17 cellular contexts compared by ENCODE assay signal in the genomic region with DNA sequence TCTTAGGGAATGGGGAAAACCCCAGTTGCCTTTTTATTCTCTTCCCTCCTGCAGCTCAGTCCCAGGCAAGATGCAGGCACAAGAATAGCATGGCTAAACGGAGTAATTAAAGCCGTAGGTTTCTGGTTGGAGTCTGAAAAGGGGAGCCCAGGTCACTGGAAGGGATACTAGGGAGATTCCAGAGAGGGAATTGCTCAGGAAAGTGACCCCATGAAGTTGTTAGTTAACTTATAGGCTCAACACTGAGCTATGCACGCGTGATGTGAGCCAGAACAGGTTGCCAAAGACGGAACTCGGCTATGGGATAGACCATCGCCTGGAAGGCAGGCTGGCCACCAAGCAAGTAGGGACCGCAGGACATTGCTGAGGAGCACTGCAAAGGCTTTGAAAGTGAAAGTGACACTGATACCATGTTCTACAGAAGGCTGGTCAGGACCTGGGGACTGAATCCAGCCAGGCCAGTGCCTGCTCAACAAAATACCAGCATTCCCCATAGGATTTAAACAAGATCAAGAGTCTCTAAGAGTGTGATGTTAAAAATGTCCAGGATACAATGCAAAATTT. TPM values are rescaled to one million over a fixed set of nuclear protein-coding genes. Genes with fewer than 3 reads are reported as not detected.
DNase-seq lines count a peak whose midpoint lies in the region; ATAC-seq and TF ChIP-seq lines count a peak whose summit lies in the region.
"Had no signal": no experiment of that assay in that cellular context is flagged by ENCODE, and none has a peak within 500 bp of the region (broad histone marks: within the 10 kb centered on the region; RNA-seq: fewer than 3 reads in every experiment).

No MANE protein-coding gene starts in this region.

- H3K4me3 Mint-ChIP-seq in brain, result no peak overlapping the region
- no peak overlapping the region for H3K4me3 Mint-ChIP-seq in stimulated activated naive B cell treated with anti-CD40 and anti-IgM and Interleukin-4, amounts not matched to agents 10 μg/mL and 1 μg/mL and 100 μg/mL, for 72 hours
- H3K4me3 Mint-ChIP-seq: mesothelial cell of epicardium had no signal

- H3K36me3 ChIP-seq in liver (ENCODE audit: control insufficient read depth in 4 of 4, insufficient read depth in 3 of 4, low read depth in 1 of 4, low read length in 3 of 4) (no peaks in the 10 kb centered on the region), H7 (replicated peaks; ENCODE audit: control insufficient read depth, insufficient read depth, low read length) (no peaks in the 10 kb centered on the region; the same call in 1 of the 2 replicates)
- H3K36me3 ChIP-seq: adrenal gland, uterus had no signal

- peak overlapping the region in 4 of 5 experiments; percentile 7 to 73 (median 12) for H3K27ac Mint-ChIP-seq in brain
- H3K27ac Mint-ChIP-seq in stimulated activated naive B cell treated with anti-CD40 and anti-IgM and Interleukin-4, amounts not matched to agents 10 μg/mL and 1 μg/mL and 100 μg/mL, for 72 hours, result peak overlapping the region; percentile 62
- H3K27ac Mint-ChIP-seq: mesothelial cell of epicardium had no signal

- H3K27ac ChIP-seq in liver (ENCODE audit: low read depth in 1 of 2, low read length in 2 of 2), result peak overlapping the region; percentile 26 to 29
- H3K27ac ChIP-seq: C4-2B, uterus had no signal

- H3K36me3 Mint-ChIP-seq in brain, result peaks cover 20% of the 10 kb centered on the region
- peaks cover 0 to 30% of the 10 kb centered on the region in 2 donors for H3K36me3 Mint-ChIP-seq in stimulated activated naive B cell treated with anti-CD40 and anti-IgM and Interleukin-4, amounts not matched to agents 10 μg/mL and 1 μg/mL and 100 μg/mL, for 72 hours
- H3K36me3 Mint-ChIP-seq: mesothelial cell of epicardium had no signal

- peaks cover 7 to 38% (median 32%) of the 10 kb centered on the region in 4 donors for H3K4me1 ChIP-seq in liver (ENCODE audit: control insufficient read depth in 4 of 4, insufficient read depth in 4 of 4, low read length in 3 of 4)
- H3K4me1 ChIP-seq: uterus had no signal

- no peaks in the 10 kb centered on the region for H3K9me3 Mint-ChIP-seq in brain
- no peaks in the 10 kb centered on the region for H3K9me3 Mint-ChIP-seq in stimulated activated naive B cell treated with anti-CD40 and anti-IgM and Interleukin-4, amounts not matched to agents 10 μg/mL and 1 μg/mL and 100 μg/mL, for 72 hours
- H3K9me3 Mint-ChIP-seq: mesothelial cell of epicardium had no signal

- 45% methylated on average over 8 of the region's 8 CpGs for WGBS in liver

- no peak for TF ChIP-seq RAD21 in liver (IDR thresholded peaks at IDR 0.05)

- ATAC-seq in stimulated activated naive B cell treated with anti-CD40 and anti-IgM and Interleukin-4, amounts not matched to agents 10 μg/mL and 1 μg/mL and 100 μg/mL, for 72 hours (replicated peaks), result peak in 1 of 2 donors; percentile 47
- ATAC-seq in HG02938 (IDR thresholded peaks at IDR 0.05; ENCODE audit: unreplicated experiment) (no peak), HG02610 (IDR thresholded peaks at IDR 0.05; ENCODE audit: unreplicated experiment) (no peak)

- no peaks in the 10 kb centered on the region for H3K27me3 ChIP-seq in liver (ENCODE audit: control insufficient read depth in 4 of 4, insufficient read depth in 4 of 4, low read length in 3 of 4)
- no peaks in the 10 kb centered on the region for H3K27me3 ChIP-seq in H7 (ENCODE audit: control insufficient read depth, insufficient read depth, low read length)
- H3K27me3 ChIP-seq: adrenal gland, uterus had no signal

- DNase-seq in GM13977 (ENCODE audit: low spot score) (peak; percentile 34), midbrain (lab: John Stamatoyannopoulos, UW) (no peak), H7 (no peak)
- no peak for DNase-seq in stimulated activated naive B cell treated with anti-CD40 and anti-IgM and Interleukin-4, amounts not matched to agents 10 μg/mL and 1 μg/mL and 100 μg/mL, for 72 hours
- DNase-seq: activated CD4-positive, alpha-beta T cell treated with anti-CD3 and anti-CD28 coated beads for 48 hours; activated T-cell treated with anti-CD3 and anti-CD28 coated beads, Interleukin-2, amount 50 U/mL, for 1 hour; adrenal gland; cortex of kidney; posterior cingulate gyrus; T-helper 2 cell; uterus had no signal

- no peak for TF ChIP-seq CTCF in GM13977 (IDR thresholded peaks at IDR 0.05; ENCODE audit: extremely low read depth, insufficient read depth, missing control alignments)
- TF ChIP-seq CTCF in brain (conservative IDR thresholded peaks at IDR 0.05), result no peak
- no peak for TF ChIP-seq CTCF in liver (IDR thresholded peaks at IDR 0.05; ENCODE audit: low read depth, low read length, missing input control)

- peaks cover 2% of the 10 kb centered on the region for H3K27me3 Mint-ChIP-seq in brain
- H3K27me3 Mint-ChIP-seq in stimulated activated naive B cell treated with anti-CD40 and anti-IgM and Interleukin-4, amounts not matched to agents 10 μg/mL and 1 μg/mL and 100 μg/mL, for 72 hours, result no peaks in the 10 kb centered on the region

- peaks cover 23% of the 10 kb centered on the region for H3K4me1 Mint-ChIP-seq in brain
- peaks cover 44 to 77% of the 10 kb centered on the region in 2 donors for H3K4me1 Mint-ChIP-seq in stimulated activated naive B cell treated with anti-CD40 and anti-IgM and Interleukin-4, amounts not matched to agents 10 μg/mL and 1 μg/mL and 100 μg/mL, for 72 hours

- in situ Hi-C loops in GM13977 (cut with MboI; ENCODE audit: low pct_unique_long_range_greater_than_20kb, low sequenced_read_pairs, unreplicated experiment), result no loop called here

- H3K4me3 ChIP-seq in liver (ENCODE audit: low read depth in 1 of 3, low read length in 3 of 3) (no peak overlapping the region), H7 (ENCODE audit: insufficient read depth, low read depth, low read length) (no peak overlapping the region)
- H3K4me3 ChIP-seq: adrenal gland, uterus had no signal

- no peak overlapping the region for H3K9ac ChIP-seq in liver (ENCODE audit: low read depth in 1 of 2, low read length in 2 of 2)

- H3K9me3 ChIP-seq in liver (ENCODE audit: control insufficient read depth in 4 of 4, low read length in 3 of 4), result no peaks in the 10 kb centered on the region
- H3K9me3 ChIP-seq: adrenal gland, uterus had no signal

TF ChIP-seq in liver, 16 proteins besides CTCF, POLR2A, EP300 and RAD21 (continues in another document):
- TF ChIP-seq FOXA2 (IDR thresholded peaks at IDR 0.05) (no peak), TAF1 (conservative IDR thresholded peaks at IDR 0.05) (no peak), FOXA1 (IDR thresholded peaks at IDR 0.05) (no peak), HNF4G (IDR thresholded peaks at IDR 0.05) (no peak), JUND (IDR thresholded peaks at IDR 0.05) (no peak), SP1 (IDR thresholded peaks at IDR 0.05) (no peak), EGR1 (IDR thresholded peaks at IDR 0.05; ENCODE audit: low read depth in 2 of 2) (no peak), GABPA (IDR thresholded peaks at IDR 0.05 in 1 of 2, conservative IDR thresholded peaks at IDR 0.05 in 1 of 2) (no peak), NR2F2 (IDR thresholded peaks at IDR 0.05) (no peak)
- TF ChIP-seq, protein P1, sequence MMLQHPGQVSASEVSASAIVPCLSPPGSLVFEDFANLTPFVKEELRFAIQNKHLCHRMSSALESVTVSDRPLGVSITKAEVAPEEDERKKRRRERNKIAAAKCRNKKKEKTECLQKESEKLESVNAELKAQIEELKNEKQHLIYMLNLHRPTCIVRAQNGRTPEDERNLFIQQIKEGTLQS (IDR thresholded peaks at IDR 0.05), result no peak
- TF ChIP-seq, protein P2, sequence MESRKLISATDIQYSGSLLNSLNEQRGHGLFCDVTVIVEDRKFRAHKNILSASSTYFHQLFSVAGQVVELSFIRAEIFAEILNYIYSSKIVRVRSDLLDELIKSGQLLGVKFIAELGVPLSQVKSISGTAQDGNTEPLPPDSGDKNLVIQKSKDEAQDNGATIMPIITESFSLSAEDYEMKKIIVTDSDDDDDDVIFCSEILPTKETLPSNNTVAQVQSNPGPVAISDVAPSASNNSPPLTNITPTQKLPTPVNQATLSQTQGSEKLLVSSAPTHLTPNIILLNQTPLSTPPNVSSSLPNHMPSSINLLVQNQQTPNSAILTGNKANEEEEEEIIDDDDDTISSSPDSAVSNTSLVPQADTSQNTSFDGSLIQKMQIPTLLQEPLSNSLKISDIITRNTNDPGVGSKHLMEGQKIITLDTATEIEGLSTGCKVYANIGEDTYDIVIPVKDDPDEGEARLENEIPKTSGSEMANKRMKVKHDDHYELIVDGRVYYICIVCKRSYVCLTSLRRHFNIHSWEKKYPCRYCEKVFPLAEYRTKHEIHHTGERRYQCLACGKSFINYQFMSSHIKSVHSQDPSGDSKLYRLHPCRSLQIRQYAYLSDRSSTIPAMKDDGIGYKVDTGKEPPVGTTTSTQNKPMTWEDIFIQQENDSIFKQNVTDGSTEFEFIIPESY (IDR thresholded peaks at IDR 0.05), result no peak
- TF ChIP-seq, protein P3, sequence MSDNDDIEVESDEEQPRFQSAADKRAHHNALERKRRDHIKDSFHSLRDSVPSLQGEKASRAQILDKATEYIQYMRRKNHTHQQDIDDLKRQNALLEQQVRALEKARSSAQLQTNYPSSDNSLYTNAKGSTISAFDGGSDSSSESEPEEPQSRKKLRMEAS (IDR thresholded peaks at IDR 0.05), result no peak

RNA-seq across cellular contexts. Expression of a gene that starts 7.3 kb away (rescaled TPM):
- polyA plus RNA-seq in brain (ENCODE audit: insufficient read depth, low read depth, low replicate concordance) (16.2 TPM), liver (10 to 100 TPM in 1 of 2 donors, 1 to 10 TPM in 1; 5.8 to 10.7 TPM)
- 10 to 100 TPM; 17.8 to 30.9 TPM for total RNA-seq in liver
- total RNA-seq in H7 (2014; rRNA removed; shearing (Covaris generic)), result 19.5 and 20.4 TPM in 2 replicates

RNA-seq across cellular contexts. Expression of a gene that starts 47.7 kb away (rescaled TPM):
- polyA plus RNA-seq in brain (ENCODE audit: insufficient read depth, low read depth, low replicate concordance), result 266 TPM
- 100 to 1,000 TPM; 119 to 147 TPM for total RNA-seq in liver
- 10 to 100 TPM; 63.7 to 75.1 TPM for polyA plus RNA-seq in liver
- 249 and 274 TPM in 2 replicates for total RNA-seq in H7 (2014; rRNA removed; shearing (Covaris generic))

RNA-seq across cellular contexts. Expression of a gene that starts 47.9 kb away (rescaled TPM):
- polyA plus RNA-seq in brain (ENCODE audit: insufficient read depth, low read depth, low replicate concordance) (203 TPM), liver (100 to 1,000 TPM; 219 to 257 TPM)
- 100 to 1,000 TPM; 259 to 580 TPM for total RNA-seq in liver
- 362 and 415 TPM in 2 replicates for total RNA-seq in H7 (2014; rRNA removed; shearing (Covaris generic))
